ENCODE assay signal across 8 cellular contexts in the genomic region with DNA sequence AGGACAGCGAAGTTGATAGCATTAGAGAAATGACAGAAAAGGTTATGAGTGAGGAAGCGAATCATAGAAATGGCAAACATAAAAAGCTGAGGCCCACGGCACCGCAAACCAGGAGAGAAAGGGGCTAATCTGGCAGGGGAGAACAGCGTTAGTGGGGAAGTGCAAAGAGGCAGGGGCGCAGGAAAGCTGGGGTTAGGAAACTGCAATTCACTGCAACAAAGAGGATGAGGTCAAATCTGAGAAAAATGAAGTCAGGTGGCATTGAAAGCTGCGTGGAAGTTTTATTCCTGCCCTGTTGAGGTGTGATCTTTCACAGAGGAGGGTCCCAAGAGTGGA. TPM values are rescaled to one million over a fixed set of nuclear protein-coding genes. Genes with fewer than 3 reads are reported as not detected.
DNase-seq lines count a peak whose midpoint lies in the region; ATAC-seq and TF ChIP-seq lines count a peak whose summit lies in the region.

No MANE protein-coding gene starts in this region.

- CTCF ChIA-PET in Calu3 (lab: Charles Lee): no interaction called here

- H3K9me3 ChIP-seq in right cardiac atrium (ENCODE audit: control insufficient read depth, low read length) (no peaks in the 10 kb centered on the region), spleen (no peaks in the 10 kb centered on the region)

- peak; percentile 9 for ATAC-seq in HG02884 (IDR thresholded peaks at IDR 0.05; ENCODE audit: unreplicated experiment)
- no peak for ATAC-seq in activated T-helper 17 cell treated with anti-CD3 and anti-CD28 coated beads, Interleukin-2, amount 50 U/mL, for 72 hours (replicated peaks)
- ATAC-seq in right cardiac atrium: peak in 1 of 2 donors; percentile 5
- ATAC-seq in HG02852 (IDR thresholded peaks at IDR 0.05; ENCODE audit: unreplicated experiment): no peak

- peaks cover 28% of the 10 kb centered on the region for H3K4me1 Mint-ChIP-seq in Calu3 (ENCODE audit: low read depth, unreplicated experiment)
- H3K4me1 Mint-ChIP-seq in activated T-helper 17 cell treated with anti-CD3 and anti-CD28 coated beads, Interleukin-2, amount 50 U/mL, for 72 hours: peaks cover 17% of the 10 kb centered on the region

- H3K9me3 Mint-ChIP-seq in Calu3 (ENCODE audit: low read depth, unreplicated experiment): no peaks in the 10 kb centered on the region
- no peaks in the 10 kb centered on the region for H3K9me3 Mint-ChIP-seq in activated T-helper 17 cell treated with anti-CD3 and anti-CD28 coated beads, Interleukin-2, amount 50 U/mL, for 72 hours

- no peak for TF ChIP-seq CTCF in Calu3 (IDR thresholded peaks at IDR 0.05; ENCODE audit: unreplicated experiment)
- no peak for TF ChIP-seq CTCF in spleen (IDR thresholded peaks at IDR 0.05 in 8 of 11, conservative IDR thresholded peaks at IDR 0.05 in 3 of 11)

- TF ChIP-seq POLR2A in spleen (IDR thresholded peaks at IDR 0.05): no peak

- intact Hi-C loops in Calu3 (cut with micrococcal nuclease; ENCODE audit: unreplicated experiment) (no loop called here), right cardiac atrium (cut with DNase I) (no loop called here), spleen (cut with DNase I; ENCODE audit: low total_unique reads) (no loop called here)

- BruUV-seq in Calu3 (replicated peaks; lab: Mats Ljungman, UMichigan): no TSS peak

- H3K27me3 ChIP-seq in right cardiac atrium (ENCODE audit: control insufficient read depth, insufficient read depth): no peaks in the 10 kb centered on the region
- H3K27me3 ChIP-seq in spleen (replicated peaks in 1 of 7): no peaks in the 10 kb centered on the region

- no peaks in the 10 kb centered on the region for H3K36me3 ChIP-seq in spleen

- H3K27ac Mint-ChIP-seq in Calu3 (ENCODE audit: unreplicated experiment): peak overlapping the region; percentile 45
- peak overlapping the region; percentile 84 for H3K27ac Mint-ChIP-seq in activated T-helper 17 cell treated with anti-CD3 and anti-CD28 coated beads, Interleukin-2, amount 50 U/mL, for 72 hours

- H3K4me3 ChIP-seq in right cardiac atrium (ENCODE audit: low read length) (peak overlapping the region; percentile 99), spleen (peak overlapping the region; percentile 83 to 100 (median 98))

- whole genome bisulfite sequencing in right cardiac atrium: 10% methylated on average over 7 of the region's 7 CpGs
- 10 to 14% (median 12%) methylated on average over 7 of the region's 7 CpGs for WGBS in spleen, 5 donors

- no peak for DNase-seq in Calu3
- no peak for DNase-seq in right cardiac atrium
- DNase-seq in spleen: no peak
- DNase-seq in kidney tubule cell (ENCODE audit: low spot score): no peak
- DNase-seq in KG1 (lab: John Stamatoyannopoulos, UW): no peak

- peak overlapping the region; percentile 67 for H3K4me3 Mint-ChIP-seq in Calu3 (ENCODE audit: low read depth, unreplicated experiment)
- H3K4me3 Mint-ChIP-seq in activated T-helper 17 cell treated with anti-CD3 and anti-CD28 coated beads, Interleukin-2, amount 50 U/mL, for 72 hours: peak overlapping the region; percentile 82

- no peaks in the 10 kb centered on the region for H3K4me1 ChIP-seq in right cardiac atrium (ENCODE audit: control insufficient read depth, insufficient read depth, low read length)
- peaks cover 0 to 39% (median 26%) of the 10 kb centered on the region in 6 donors for H3K4me1 ChIP-seq in spleen

- H3K27ac ChIP-seq in right cardiac atrium (ENCODE audit: low read length) (peak overlapping the region; percentile 99), spleen (peak overlapping the region; percentile 27 to 86 (median 83))

- no peaks in the 10 kb centered on the region for H3K27me3 Mint-ChIP-seq in Calu3 (ENCODE audit: unreplicated experiment)
- no peaks in the 10 kb centered on the region for H3K27me3 Mint-ChIP-seq in activated T-helper 17 cell treated with anti-CD3 and anti-CD28 coated beads, Interleukin-2, amount 50 U/mL, for 72 hours

- peaks cover 33% of the 10 kb centered on the region for H3K36me3 Mint-ChIP-seq in Calu3 (ENCODE audit: insufficient read depth, unreplicated experiment)
- H3K36me3 Mint-ChIP-seq in activated T-helper 17 cell treated with anti-CD3 and anti-CD28 coated beads, Interleukin-2, amount 50 U/mL, for 72 hours (ENCODE audit: low read depth): peaks cover 6% of the 10 kb centered on the region

RNA-seq across cellular contexts. Expression of gene ABI2, which starts 0.6 kb away (rescaled TPM):
- total RNA-seq in Calu3 (2022) (52.4 and 79.6 TPM in 2 replicates), right cardiac atrium (10 to 100 TPM; 59.4 to 75.4 (median 65.5) TPM), spleen (10 to 100 TPM; 30.1 to 46.9 (median 37.0) TPM)
- 10 to 100 TPM; 35.6 to 38.6 TPM for total RNA-seq in activated T-helper 17 cell treated with anti-CD3 and anti-CD28 coated beads, Interleukin-2, amount 50 U/mL, for 72 hours
- polyA plus RNA-seq in right cardiac atrium (26.4 TPM), spleen (1 to 10 TPM; 6.0 to 9.6 (median 6.6) TPM)
